In genomic region chr2:186695081-186695756, GRCh38 we compare ENCODE assay signal across 8 cellular contexts. TPM values are rescaled to one million over a fixed set of nuclear protein-coding genes. Genes with fewer than 3 reads are reported as not detected.
DNase-seq lines count a peak whose midpoint lies in the region; FAIRE-seq and TF ChIP-seq lines count a peak whose summit lies in the region.

No MANE protein-coding gene starts in this region.

- H3K9ac ChIP-seq in HUES48 (ENCODE audit: low read depth, low read length), result no peak overlapping the region; the same call in 1 of the 2 replicates
- peak overlapping the region; percentile 88 for H3K9ac ChIP-seq in astrocyte (ENCODE audit: low read length)

- no peaks in the 10 kb centered on the region for H4K20me1 ChIP-seq in astrocyte (ENCODE audit: insufficient read depth, low read length)

- FAIRE-seq in astrocyte (lab: Jason Lieb, UNC) (peak; percentile 58), small intestine (lab: Jason Lieb, UNC) (no peak)

- peaks cover 3% of the 10 kb centered on the region for H3K27me3 Mint-ChIP-seq in astrocyte (ENCODE audit: low read depth, unreplicated experiment)

- peak overlapping the region; percentile 98 for H3K4me2 ChIP-seq in astrocyte (ENCODE audit: low read length)

- H3K79me2 ChIP-seq in astrocyte (ENCODE audit: insufficient read depth, low read length), result peaks cover 5% of the 10 kb centered on the region

- no peak for TF ChIP-seq CTCF in astrocyte (IDR thresholded peaks at IDR 0.05; ENCODE audit: insufficient read depth, low read depth, low read length)

- H3K27ac ChIP-seq in HUES48 (ENCODE audit: low read depth, low read length) (no peak overlapping the region), astrocyte (ENCODE audit: low read depth, low read length) (peak overlapping the region; percentile 62), small intestine (ENCODE audit: low read depth in 1 of 2, low read length in 1 of 2) (no peak overlapping the region)

- peaks cover 5% of the 10 kb centered on the region for H3K4me1 Mint-ChIP-seq in astrocyte (ENCODE audit: low read depth, unreplicated experiment)

- peaks cover 3% of the 10 kb centered on the region for H3K9me3 Mint-ChIP-seq in astrocyte (ENCODE audit: unreplicated experiment)

- no peaks in the 10 kb centered on the region for H3K36me3 Mint-ChIP-seq in astrocyte (ENCODE audit: low read depth, unreplicated experiment)

- H3K27ac Mint-ChIP-seq in astrocyte (ENCODE audit: unreplicated experiment), result no peak overlapping the region

- no peaks in the 10 kb centered on the region for H3K36me3 ChIP-seq in HUES48 (ENCODE audit: control insufficient read depth, insufficient read depth, low read length)
- H3K36me3 ChIP-seq in astrocyte (ENCODE audit: insufficient read depth, low read length), result no peaks in the 10 kb centered on the region
- no peaks in the 10 kb centered on the region for H3K36me3 ChIP-seq in small intestine (ENCODE audit: control insufficient read depth in 2 of 2, insufficient read depth in 2 of 2, low read length in 2 of 2)

- H3K4me3 ChIP-seq in HUES48 (ENCODE audit: low read depth, low read length) (peak overlapping the region; percentile 94), astrocyte (ENCODE audit: insufficient read depth, low read depth, low read length) (peak overlapping the region; percentile 80), small intestine (ENCODE audit: low read depth in 1 of 2, low read length in 2 of 2) (no peak overlapping the region)

- WGBS in small intestine, 3 donors, result 39 to 65% (median 64%) methylated on average over 9 of the region's 9 CpGs

- H3K27me3 ChIP-seq in HUES48 (ENCODE audit: control insufficient read depth, insufficient read depth, low read length) (no peaks in the 10 kb centered on the region; the same call in 1 of the 2 replicates), astrocyte (ENCODE audit: insufficient read depth, low read length) (no peaks in the 10 kb centered on the region), small intestine (ENCODE audit: control insufficient read depth in 2 of 2, insufficient read depth in 2 of 2, low read length in 2 of 2) (peaks cover 0 to 2% of the 10 kb centered on the region in 2 donors)

- H3K9me3 ChIP-seq in HUES48 (ENCODE audit: control insufficient read depth, insufficient read depth, low read length), result no peaks in the 10 kb centered on the region
- H3K9me3 ChIP-seq in astrocyte (ENCODE audit: insufficient read depth, low read depth, low read length), result no peaks in the 10 kb centered on the region
- H3K9me3 ChIP-seq in small intestine (ENCODE audit: control insufficient read depth, low read depth), result no peaks in the 10 kb centered on the region

- H3K4me1 ChIP-seq in HUES48 (ENCODE audit: control insufficient read depth, insufficient read depth, low read length), result peaks cover 11% of the 10 kb centered on the region; the same call in 1 of the 2 replicates
- H3K4me1 ChIP-seq in astrocyte (ENCODE audit: insufficient read depth, low read length), result peaks cover 20% of the 10 kb centered on the region
- H3K4me1 ChIP-seq in small intestine (ENCODE audit: control insufficient read depth in 2 of 2, insufficient read depth in 1 of 2, low read depth in 1 of 2, low read length in 1 of 2), result no peaks in the 10 kb centered on the region

- H2AFZ ChIP-seq in astrocyte (ENCODE audit: low read depth, low read length), result peak overlapping the region; percentile 57

- DNase-seq in AG20443 (ENCODE audit: low spot score) (peak; percentile 63), astrocyte (ENCODE audit: low read depth) (peak; percentile 67), left kidney (ENCODE audit: low read depth, low spot score) (peak; percentile 25), small intestine (no peak), GOT3 (lab: John Stamatoyannopoulos, UW) (no peak), COR-L47 (lab: John Stamatoyannopoulos, UW) (no peak)
- no peak for DNase-seq in stimulated activated naive CD4-positive, alpha-beta T cell treated with Interleukin-2 at 50 U/mL for 16 hours (lab: John Stamatoyannopoulos, UW)

- H3K4me3 Mint-ChIP-seq in astrocyte (ENCODE audit: unreplicated experiment), result peak overlapping the region; percentile 74

RNA-seq across cellular contexts. Expression of gene FAM171B, which starts 1.4 kb away (rescaled TPM):
- total RNA-seq in astrocyte, result 13.5 and 15.5 TPM in 2 replicates
- polyA plus RNA-seq in small intestine, result 1 to 10 TPM in 1 of 3 donors, under 1 TPM in 1, not detected in 1; 0.27 to 2.4 TPM

Comparison
In these comparisons a context has a peak if more than half of its experiments do, and no peak if none do; other contexts are left out.
1. DNase-seq: peak in AG20443 (single experiment), astrocyte (single experiment) and left kidney (single experiment); none in small intestine (single experiment), stimulated activated naive CD4-positive, alpha-beta T cell treated with Interleukin-2 at 50 U/mL for 16 hours (single experiment), GOT3 (single experiment) and COR-L47 (single experiment).
2. H3K4me3 ChIP-seq: peak in HUES48 (single experiment) and astrocyte (single experiment); none in small intestine (0 of 2).